In genomic region chr4:123444298-123444731, GRCh38 we compare ENCODE assay signal across 8 cellular contexts. TPM values are rescaled to one million over a fixed set of nuclear protein-coding genes. Genes with fewer than 3 reads are reported as not detected.
A peak's percentile ranks its signal among the peaks of the same experiment; 100 is the strongest.
DNase-seq lines count a peak whose midpoint lies in the region; ATAC-seq and TF ChIP-seq lines count a peak whose summit lies in the region.

No MANE protein-coding gene starts in this region.

- no peaks in the 10 kb centered on the region for H3K27me3 Mint-ChIP-seq in activated CD4-positive, alpha-beta T cell treated with anti-CD3 and anti-CD28 coated beads, Interleukin-2, amount 10 ng/mL, durations not matched to agents 24 days and 14 days

- TF ChIP-seq POLR2A in adrenal gland (IDR thresholded peaks at IDR 0.05) (no peak), stomach (IDR thresholded peaks at IDR 0.05) (no peak)

- peaks cover 24% of the 10 kb centered on the region for H3K4me1 Mint-ChIP-seq in activated CD4-positive, alpha-beta T cell treated with anti-CD3 and anti-CD28 coated beads, Interleukin-2, amount 10 ng/mL, durations not matched to agents 24 days and 14 days

- peak; percentile 81 for DNase-seq in activated CD4-positive, alpha-beta T cell treated with anti-CD3 and anti-CD28 coated beads, Interleukin-2, amount 10 ng/mL, durations not matched to agents 24 days and 14 days
- no peak for DNase-seq in activated CD4-positive, alpha-beta T cell treated with anti-CD3 and anti-CD28 coated beads, Interleukin-2, amount 50 U/mL, for 4 hours
- DNase-seq in NCI-H69 (lab: John Stamatoyannopoulos, UW) = peak; percentile 45
- peak; percentile 26 to 58 (median 38) for DNase-seq in adrenal gland
- DNase-seq in left colon = peak; percentile 59 to 60
- no peak for DNase-seq in stomach
- no peak for DNase-seq in HPDE6-E6E7 (ENCODE audit: extremely low spot score)

- H3K36me3 ChIP-seq in adrenal gland (replicated peaks in 1 of 2) = no peaks in the 10 kb centered on the region
- no peaks in the 10 kb centered on the region for H3K36me3 ChIP-seq in stomach

- H3K4me3 Mint-ChIP-seq in activated CD4-positive, alpha-beta T cell treated with anti-CD3 and anti-CD28 coated beads, Interleukin-2, amount 10 ng/mL, durations not matched to agents 24 days and 14 days = peak overlapping the region; percentile 82

- ATAC-seq in HG02852 (IDR thresholded peaks at IDR 0.05; ENCODE audit: unreplicated experiment) = peak; percentile 84
- ATAC-seq in left colon = peak; percentile 96

- H3K27ac Mint-ChIP-seq in activated CD4-positive, alpha-beta T cell treated with anti-CD3 and anti-CD28 coated beads, Interleukin-2, amount 10 ng/mL, durations not matched to agents 24 days and 14 days = peak overlapping the region; percentile 96

- intact Hi-C loops in activated CD4-positive, alpha-beta T cell treated with anti-CD3 and anti-CD28 coated beads, Interleukin-2, amount 10 ng/mL, durations not matched to agents 24 days and 14 days (cut with micrococcal nuclease) = loop anchor here (1.0 kb wide), 3 partner anchors 28 to 45 kb away; no protein-coding TSS in a partner anchor
- intact Hi-C loops in adrenal gland (cut with DNase I) (no loop called here), left colon (cut with DNase I, micrococcal nuclease) (no loop called here), stomach (cut with DNase I; ENCODE audit: low total_unique reads) (no loop called here)

- peak overlapping the region in 3 of 5 donors; percentile 17 to 64 (median 62) for H3K27ac ChIP-seq in adrenal gland
- peak overlapping the region; percentile 37 to 72 (median 61) for H3K27ac ChIP-seq in stomach

- TF ChIP-seq CTCF in adrenal gland (IDR thresholded peaks at IDR 0.05) (no peak), stomach (IDR thresholded peaks at IDR 0.05) (no peak)

- H3K4me1 ChIP-seq in adrenal gland (replicated peaks in 1 of 2) = peaks cover 0 to 12% of the 10 kb centered on the region in 2 donors
- peaks cover 12 to 23% (median 16%) of the 10 kb centered on the region in 4 donors for H3K4me1 ChIP-seq in stomach

- TF ChIP-seq EP300 in stomach (IDR thresholded peaks at IDR 0.05) = no peak

- H3K36me3 Mint-ChIP-seq in activated CD4-positive, alpha-beta T cell treated with anti-CD3 and anti-CD28 coated beads, Interleukin-2, amount 10 ng/mL, durations not matched to agents 24 days and 14 days (ENCODE audit: low read depth) = no peaks in the 10 kb centered on the region

- H3K4me3 ChIP-seq in adrenal gland = peak overlapping the region in 1 of 4 donors; percentile 30
- H3K4me3 ChIP-seq in stomach = peak overlapping the region in 3 of 4 donors; percentile 15 to 17 (median 15)

- H3K9me3 ChIP-seq in adrenal gland (replicated peaks in 1 of 3) (no peaks in the 10 kb centered on the region), stomach (no peaks in the 10 kb centered on the region)

- H3K27me3 ChIP-seq in adrenal gland = no peaks in the 10 kb centered on the region
- no peaks in the 10 kb centered on the region for H3K27me3 ChIP-seq in stomach

- WGBS in adrenal gland, 4 donors = 32 to 53% (median 40%) methylated on average over 9 of the region's 9 CpGs
- 4 to 20% (median 14%) methylated on average over 9 of the region's 9 CpGs for WGBS in stomach, 5 donors

- H3K9me3 Mint-ChIP-seq in activated CD4-positive, alpha-beta T cell treated with anti-CD3 and anti-CD28 coated beads, Interleukin-2, amount 10 ng/mL, durations not matched to agents 24 days and 14 days = peaks cover 8% of the 10 kb centered on the region

RNA-seq across cellular contexts. Expression of gene SPRY1, which starts 47.7 kb away (rescaled TPM):
- total RNA-seq in activated CD4-positive, alpha-beta T cell treated with anti-CD3 and anti-CD28 coated beads, Interleukin-2, amount 10 ng/mL, durations not matched to agents 24 days and 14 days = 60.2 and 60.5 TPM in 2 replicates
- total RNA-seq in adrenal gland = 10 to 100 TPM; 45.1 to 95.6 (median 71.9) TPM
- polyA plus RNA-seq in adrenal gland = 10 to 100 TPM; 22.3 to 35.4 (median 28.4) TPM
- total RNA-seq in left colon = 10 to 100 TPM; 27.2 to 29.0 TPM
- 10 to 100 TPM; 21.4 to 85.2 (median 55.4) TPM for total RNA-seq in stomach
- 10 to 100 TPM; 15.7 to 48.3 (median 21.2) TPM for polyA plus RNA-seq in stomach

Comparison
In these comparisons a context has a peak if more than half of its experiments do, and no peak if none do; other contexts are left out.
1. DNase-seq: peak in activated CD4-positive, alpha-beta T cell treated with anti-CD3 and anti-CD28 coated beads, Interleukin-2, amount 10 ng/mL, durations not matched to agents 24 days and 14 days (single experiment), NCI-H69 (single experiment), adrenal gland (7 of 7) and left colon (2 of 2); none in activated CD4-positive, alpha-beta T cell treated with anti-CD3 and anti-CD28 coated beads, Interleukin-2, amount 50 U/mL, for 4 hours (0 of 2), stomach (single experiment) and HPDE6-E6E7 (single experiment).